In the genomic region with DNA sequence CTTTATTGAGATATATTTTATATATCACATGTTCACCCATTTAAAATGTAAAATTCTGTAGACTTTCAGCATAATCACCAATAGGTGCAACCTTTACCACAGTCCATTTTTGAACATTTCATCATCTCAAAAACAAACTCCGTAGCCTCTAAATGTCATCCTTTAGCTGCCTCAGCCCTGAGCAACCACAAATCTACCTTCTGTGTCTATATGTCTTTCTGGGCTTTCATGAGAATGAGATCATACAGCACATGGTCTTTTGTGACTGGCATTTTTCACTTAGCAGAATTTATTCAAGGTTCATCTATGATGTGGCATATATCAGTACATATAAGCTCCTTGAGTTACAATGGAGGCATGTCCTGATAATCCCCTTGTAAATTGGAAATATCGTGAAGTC, we compare ENCODE assay signal across 15 cellular contexts.
DNase-seq lines count a peak whose midpoint lies in the region; ATAC-seq, FAIRE-seq and TF ChIP-seq lines count a peak whose summit lies in the region.
"Had no signal": no experiment of that assay in that cellular context is flagged by ENCODE, and none has a peak within 500 bp of the region (broad histone marks: within the 10 kb centered on the region; RNA-seq: fewer than 3 reads in every experiment).

No MANE protein-coding gene starts in this region.

- FAIRE-seq in D721Med (lab: Jason Lieb, UNC) = no peak
- FAIRE-seq: H54 had no signal

- no peaks in the 10 kb centered on the region for H3K9me3 Mint-ChIP-seq in activated CD8-positive, alpha-beta T cell treated with anti-CD3 and anti-CD28 coated beads for 36 hours
- no peaks in the 10 kb centered on the region for H3K9me3 Mint-ChIP-seq in activated CD8-positive, alpha-beta T cell treated with anti-CD3 and anti-CD28 coated beads, Interleukin-2, amount 10 ng/mL, durations not matched to agents 7 days and 5 days (ENCODE audit: insufficient read depth)
- no peaks in the 10 kb centered on the region for H3K9me3 Mint-ChIP-seq in activated T-helper 17 cell treated with anti-CD3 and anti-CD28 coated beads, Interleukin-2, amount 50 U/mL, for 72 hours
- H3K9me3 Mint-ChIP-seq in stimulated activated memory B cell treated with anti-CD40 and anti-IgM and Interleukin-4, amounts not matched to agents 10 μg/mL and 1 μg/mL and 100 μg/mL, for 72 hours = no peaks in the 10 kb centered on the region
- H3K9me3 Mint-ChIP-seq: CD8-positive, alpha-beta T cell; GM23338 had no signal

- peak; percentile 71 for ATAC-seq in activated CD8-positive, alpha-beta T cell treated with anti-CD3 and anti-CD28 coated beads for 36 hours
- ATAC-seq in activated CD8-positive, alpha-beta T cell treated with anti-CD3 and anti-CD28 coated beads, Interleukin-2, amount 10 ng/mL, durations not matched to agents 7 days and 5 days = no peak
- no peak for ATAC-seq in activated T-helper 17 cell treated with anti-CD3 and anti-CD28 coated beads, Interleukin-2, amount 50 U/mL, for 72 hours (replicated peaks)
- ATAC-seq in stimulated activated memory B cell treated with anti-CD40 and anti-IgM and Interleukin-4, amounts not matched to agents 10 μg/mL and 1 μg/mL and 100 μg/mL, for 72 hours = no peak
- ATAC-seq: CD8-positive, alpha-beta T cell; GM23338 had no signal

- no peak for DNase-seq in activated CD8-positive, alpha-beta T cell treated with anti-CD3 and anti-CD28 coated beads for 36 hours
- no peak for DNase-seq in activated CD8-positive, alpha-beta T cell treated with anti-CD3 and anti-CD28 coated beads, Interleukin-2, amount 10 ng/mL, durations not matched to agents 7 days and 5 days
- DNase-seq in SKM-1 treated with dmso at 0.1 percent for 144 hours (lab: John Stamatoyannopoulos, UW; ENCODE audit: unreplicated experiment) (no peak), D721Med (ENCODE audit: insufficient read length, low spot score) (no peak)
- DNase-seq: Calu3; CD8-positive, alpha-beta T cell; DMS 273 treated with DMSO at 0.1 percent for 48 hours; DMS79; GDM1; HCEC 1CT had no signal

- H3K36me3 Mint-ChIP-seq in activated CD8-positive, alpha-beta T cell treated with anti-CD3 and anti-CD28 coated beads for 36 hours (ENCODE audit: low read depth) = no peaks in the 10 kb centered on the region
- H3K36me3 Mint-ChIP-seq in activated CD8-positive, alpha-beta T cell treated with anti-CD3 and anti-CD28 coated beads, Interleukin-2, amount 10 ng/mL, durations not matched to agents 7 days and 5 days (ENCODE audit: low read depth) = no peaks in the 10 kb centered on the region
- H3K36me3 Mint-ChIP-seq in activated T-helper 17 cell treated with anti-CD3 and anti-CD28 coated beads, Interleukin-2, amount 50 U/mL, for 72 hours (ENCODE audit: low read depth) = no peaks in the 10 kb centered on the region
- no peaks in the 10 kb centered on the region for H3K36me3 Mint-ChIP-seq in stimulated activated memory B cell treated with anti-CD40 and anti-IgM and Interleukin-4, amounts not matched to agents 10 μg/mL and 1 μg/mL and 100 μg/mL, for 72 hours
- H3K36me3 Mint-ChIP-seq: CD8-positive, alpha-beta T cell had no signal

- intact Hi-C loops in activated CD8-positive, alpha-beta T cell treated with anti-CD3 and anti-CD28 coated beads for 36 hours (cut with micrococcal nuclease) = no loop called here

- H3K4me1 Mint-ChIP-seq in activated CD8-positive, alpha-beta T cell treated with anti-CD3 and anti-CD28 coated beads for 36 hours (ENCODE audit: low read depth) = peaks cover 17% of the 10 kb centered on the region
- H3K4me1 Mint-ChIP-seq in activated CD8-positive, alpha-beta T cell treated with anti-CD3 and anti-CD28 coated beads, Interleukin-2, amount 10 ng/mL, durations not matched to agents 7 days and 5 days (ENCODE audit: low read depth) = no peaks in the 10 kb centered on the region
- peaks cover 4% of the 10 kb centered on the region for H3K4me1 Mint-ChIP-seq in activated T-helper 17 cell treated with anti-CD3 and anti-CD28 coated beads, Interleukin-2, amount 50 U/mL, for 72 hours
- H3K4me1 Mint-ChIP-seq in stimulated activated memory B cell treated with anti-CD40 and anti-IgM and Interleukin-4, amounts not matched to agents 10 μg/mL and 1 μg/mL and 100 μg/mL, for 72 hours = peaks cover 50% of the 10 kb centered on the region
- H3K4me1 Mint-ChIP-seq: GM23338 had no signal

- CTCF ChIA-PET in activated CD8-positive, alpha-beta T cell treated with anti-CD3 and anti-CD28 coated beads for 36 hours (lab: Charles Lee) = interaction anchor here (1.1 to 1.3 kb wide), 4 partner anchors 9 to 365 kb away, joined by 3 read pairs; no protein-coding TSS in a partner anchor
- CTCF ChIA-PET in activated CD8-positive, alpha-beta T cell treated with anti-CD3 and anti-CD28 coated beads, Interleukin-2, amount 10 ng/mL, durations not matched to agents 7 days and 5 days (lab: Charles Lee) = interaction anchor here (0.8 to 1.4 kb wide), 3 partner anchors 17 to 564 kb away, joined by 3 to 4 read pairs (median 4); no protein-coding TSS in a partner anchor

- H3K27me3 Mint-ChIP-seq in activated CD8-positive, alpha-beta T cell treated with anti-CD3 and anti-CD28 coated beads for 36 hours = no peaks in the 10 kb centered on the region
- peaks cover 5% of the 10 kb centered on the region for H3K27me3 Mint-ChIP-seq in activated CD8-positive, alpha-beta T cell treated with anti-CD3 and anti-CD28 coated beads, Interleukin-2, amount 10 ng/mL, durations not matched to agents 7 days and 5 days (ENCODE audit: low read depth)
- H3K27me3 Mint-ChIP-seq in activated T-helper 17 cell treated with anti-CD3 and anti-CD28 coated beads, Interleukin-2, amount 50 U/mL, for 72 hours = no peaks in the 10 kb centered on the region
- no peaks in the 10 kb centered on the region for H3K27me3 Mint-ChIP-seq in stimulated activated memory B cell treated with anti-CD40 and anti-IgM and Interleukin-4, amounts not matched to agents 10 μg/mL and 1 μg/mL and 100 μg/mL, for 72 hours
- H3K27me3 Mint-ChIP-seq: B cell had no signal

- H3K27ac Mint-ChIP-seq in activated CD8-positive, alpha-beta T cell treated with anti-CD3 and anti-CD28 coated beads for 36 hours = no peak overlapping the region
- no peak overlapping the region for H3K27ac Mint-ChIP-seq in activated CD8-positive, alpha-beta T cell treated with anti-CD3 and anti-CD28 coated beads, Interleukin-2, amount 10 ng/mL, durations not matched to agents 7 days and 5 days
- peak overlapping the region; percentile 13 for H3K27ac Mint-ChIP-seq in activated T-helper 17 cell treated with anti-CD3 and anti-CD28 coated beads, Interleukin-2, amount 50 U/mL, for 72 hours
- H3K27ac Mint-ChIP-seq in stimulated activated memory B cell treated with anti-CD40 and anti-IgM and Interleukin-4, amounts not matched to agents 10 μg/mL and 1 μg/mL and 100 μg/mL, for 72 hours = peak overlapping the region; percentile 54
- H3K27ac Mint-ChIP-seq: B cell; CD8-positive, alpha-beta T cell; GM23338 had no signal

- POLR2A ChIA-PET in activated CD8-positive, alpha-beta T cell treated with anti-CD3 and anti-CD28 coated beads for 36 hours (lab: Charles Lee) = no interaction called here
- POLR2A ChIA-PET in activated CD8-positive, alpha-beta T cell treated with anti-CD3 and anti-CD28 coated beads, Interleukin-2, amount 10 ng/mL, durations not matched to agents 7 days and 5 days (lab: Charles Lee) = no interaction called here

- no peak for TF ChIP-seq CTCF in activated CD8-positive, alpha-beta T cell treated with anti-CD3 and anti-CD28 coated beads for 36 hours (IDR thresholded peaks at IDR 0.05)
- TF ChIP-seq CTCF in D721Med (IDR thresholded peaks at IDR 0.05; ENCODE audit: insufficient read depth, missing control alignments) = no peak

- H3K4me3 Mint-ChIP-seq in activated CD8-positive, alpha-beta T cell treated with anti-CD3 and anti-CD28 coated beads for 36 hours = no peak overlapping the region
- no peak overlapping the region for H3K4me3 Mint-ChIP-seq in activated CD8-positive, alpha-beta T cell treated with anti-CD3 and anti-CD28 coated beads, Interleukin-2, amount 10 ng/mL, durations not matched to agents 7 days and 5 days
- no peak overlapping the region for H3K4me3 Mint-ChIP-seq in activated T-helper 17 cell treated with anti-CD3 and anti-CD28 coated beads, Interleukin-2, amount 50 U/mL, for 72 hours
- H3K4me3 Mint-ChIP-seq in stimulated activated memory B cell treated with anti-CD40 and anti-IgM and Interleukin-4, amounts not matched to agents 10 μg/mL and 1 μg/mL and 100 μg/mL, for 72 hours = no peak overlapping the region
- H3K4me3 Mint-ChIP-seq: B cell; CD8-positive, alpha-beta T cell; GM23338 had no signal

Comparison
In these comparisons a context has a peak if more than half of its experiments do, and no peak if none do; other contexts are left out.
1. H3K27ac Mint-ChIP-seq: peak in activated T-helper 17 cell treated with anti-CD3 and anti-CD28 coated beads, Interleukin-2, amount 50 U/mL, for 72 hours (single experiment) and stimulated activated memory B cell treated with anti-CD40 and anti-IgM and Interleukin-4, amounts not matched to agents 10 μg/mL and 1 μg/mL and 100 μg/mL, for 72 hours (single experiment); none in activated CD8-positive, alpha-beta T cell treated with anti-CD3 and anti-CD28 coated beads for 36 hours (single experiment) and activated CD8-positive, alpha-beta T cell treated with anti-CD3 and anti-CD28 coated beads, Interleukin-2, amount 10 ng/mL, durations not matched to agents 7 days and 5 days (single experiment).